Comparison of ENCODE assay signal across 8 cellular contexts in the genomic region with DNA sequence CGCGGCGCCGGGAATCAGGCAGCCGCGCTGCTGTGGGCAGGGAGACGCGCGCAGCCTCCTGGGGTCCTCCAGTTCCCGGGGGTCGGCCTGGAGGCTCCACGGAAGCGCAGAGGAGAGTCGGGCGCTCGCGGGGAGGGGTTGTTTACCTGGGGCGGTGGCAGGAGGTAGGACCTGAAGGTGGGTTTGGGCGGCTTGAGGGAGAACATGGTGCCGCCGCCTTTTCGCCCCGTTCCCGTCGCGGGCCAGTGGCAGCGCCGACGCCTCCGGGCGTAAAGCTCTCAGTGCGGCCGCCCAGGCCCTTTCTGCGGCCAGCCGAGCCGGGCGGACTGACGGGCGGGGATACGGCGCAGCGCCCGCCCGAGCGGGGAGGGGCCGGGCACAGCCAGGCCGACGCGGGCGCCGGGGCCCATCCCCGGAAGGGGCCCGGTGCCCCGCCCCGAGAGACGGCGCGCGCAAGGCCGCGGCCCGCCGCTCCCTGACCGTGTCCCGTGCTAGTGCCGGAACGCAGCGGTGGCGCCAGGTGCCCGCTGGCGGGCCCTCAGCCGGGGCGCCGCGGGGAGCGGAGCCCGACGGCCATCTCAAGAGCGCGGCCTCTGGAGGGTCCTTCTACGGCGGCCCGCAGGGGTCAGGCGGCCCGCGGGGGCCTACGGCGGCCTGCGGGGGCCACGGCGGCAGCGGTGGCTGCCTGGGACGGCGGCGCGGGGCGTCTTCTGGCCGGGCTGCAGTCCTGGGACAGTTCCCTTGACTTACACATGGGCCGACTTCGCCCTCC. TPM values are rescaled to one million over a fixed set of nuclear protein-coding genes. Genes with fewer than 3 reads are reported as not detected.
A peak's percentile ranks its signal among the peaks of the same experiment; 100 is the strongest.
DNase-seq lines count a peak whose midpoint lies in the region; ATAC-seq and TF ChIP-seq lines count a peak whose summit lies in the region.

Gene MTMR10 (minus strand): TSS at position 328 of the 772 bp plus-strand sequence. CDS start 122 bp downstream, at position 206.

- peak within 1 kb of the TSS; percentile 92 to 97 for H3K27ac Mint-ChIP-seq in stimulated activated naive CD8-positive, alpha-beta T cell treated with anti-CD3 and anti-CD28 coated beads, Interleukin-15, amount 100 ng/mL, for 72 hours

- H3K27me3 Mint-ChIP-seq in stimulated activated naive CD8-positive, alpha-beta T cell treated with anti-CD3 and anti-CD28 coated beads, Interleukin-15, amount 100 ng/mL, for 72 hours, result no peaks in the 10 kb centered on the region

- no peak within 1 kb of the TSS for H3K27ac ChIP-seq in neural cell (ENCODE audit: low read length)

- DNase-seq in CMK (ENCODE audit: low read depth), result peak; percentile 42
- DNase-seq in RPMI8226, result peak; percentile 82
- DNase-seq in activated T-helper 9 cell treated with anti-CD3 and anti-CD28 coated beads, Interleukin-2, amount 50 U/mL, for 16 hours (ENCODE audit: low read depth), result peak; percentile 63
- DNase-seq in fibroblast of the aortic adventitia (ENCODE audit: low read depth), result peak; percentile 70
- DNase-seq in stimulated activated naive CD8-positive, alpha-beta T cell treated with anti-CD3 and anti-CD28 coated beads, Interleukin-15, amount 100 ng/mL, for 72 hours, result peak; percentile 77 to 86

- H3K4me2 ChIP-seq in neural cell (ENCODE audit: low read length), result peak within 1 kb of the TSS; percentile 51

- peaks cover 14% of the 10 kb centered on the region for H3K79me2 ChIP-seq in neural cell (replicated peaks; ENCODE audit: insufficient read depth, low read length)

- H3K9me3 Mint-ChIP-seq in stimulated activated naive CD8-positive, alpha-beta T cell treated with anti-CD3 and anti-CD28 coated beads, Interleukin-15, amount 100 ng/mL, for 72 hours, result no peaks in the 10 kb centered on the region

- no peaks in the 10 kb centered on the region for H3K9me2 ChIP-seq in neural cell (ENCODE audit: insufficient read depth, low read length)

- TF ChIP-seq CTCF in fibroblast of the aortic adventitia (IDR thresholded peaks at IDR 0.05; ENCODE audit: insufficient read depth, low read length) (no peak), neural cell (IDR thresholded peaks at IDR 0.05; ENCODE audit: poor library complexity, severe bottlenecking) (no peak)

- TF ChIP-seq RAD21 in neural cell (conservative IDR thresholded peaks at IDR 0.05), result no peak

- peak within 1 kb of the TSS; percentile 4 for H2AFZ ChIP-seq in neural cell (ENCODE audit: low read depth, low read length)

- peaks cover 9% of the 10 kb centered on the region for H3K27me3 ChIP-seq in neural cell (ENCODE audit: insufficient read depth, low read depth, low read length)

- no peaks in the 10 kb centered on the region for H3K9me3 ChIP-seq in neural cell (ENCODE audit: low read length)

- H3K4me3 Mint-ChIP-seq in stimulated activated naive CD8-positive, alpha-beta T cell treated with anti-CD3 and anti-CD28 coated beads, Interleukin-15, amount 100 ng/mL, for 72 hours, result peak within 1 kb of the TSS; percentile 97 to 99

- H3K36me3 ChIP-seq in neural cell (ENCODE audit: insufficient read depth, low read length), result no peaks in the 10 kb centered on the region

- no peak for TF ChIP-seq EP300 in neural cell (conservative IDR thresholded peaks at IDR 0.05; ENCODE audit: poor library complexity, severe bottlenecking)

- no peaks in the 10 kb centered on the region for H4K20me1 ChIP-seq in neural cell (ENCODE audit: insufficient read depth)

- H3K4me1 Mint-ChIP-seq in stimulated activated naive CD8-positive, alpha-beta T cell treated with anti-CD3 and anti-CD28 coated beads, Interleukin-15, amount 100 ng/mL, for 72 hours, result peaks cover 29% of the 10 kb centered on the region

- H3K4me3 ChIP-seq in fibroblast of the aortic adventitia (ENCODE audit: low read depth, low read length), result peak within 1 kb of the TSS; percentile 89
- H3K4me3 ChIP-seq in neural cell (ENCODE audit: low read length), result peak within 1 kb of the TSS; percentile 84

- no peaks in the 10 kb centered on the region for H3F3A ChIP-seq in neural cell (ENCODE audit: insufficient read depth, low read length, poor library complexity, severe bottlenecking)

- H3K9ac ChIP-seq in neural cell (ENCODE audit: low read length), result peak within 1 kb of the TSS; percentile 56

- peak; percentile 88 for ATAC-seq in GM19438 (IDR thresholded peaks at IDR 0.05; ENCODE audit: low read depth, unreplicated experiment)
- peak; percentile 87 for ATAC-seq in HG03565 (IDR thresholded peaks at IDR 0.05; ENCODE audit: unreplicated experiment)
- peak; percentile 96 for ATAC-seq in stimulated activated naive CD8-positive, alpha-beta T cell treated with anti-CD3 and anti-CD28 coated beads, Interleukin-15, amount 100 ng/mL, for 72 hours

TF ChIP-seq in neural cell, 6 proteins besides CTCF, POLR2A, EP300 and RAD21:
- TF ChIP-seq TAF1 (IDR thresholded peaks at IDR 0.05; ENCODE audit: low read depth), result no peak
- TF ChIP-seq MXI1 (conservative IDR thresholded peaks at IDR 0.05; ENCODE audit: poor library complexity, severe bottlenecking), result peak; percentile 19
- no peak for TF ChIP-seq EZH2 (IDR thresholded peaks at IDR 0.05; ENCODE audit: borderline replicate concordance, insufficient read depth, low read length, poor library complexity, severe bottlenecking)
- peak; percentile 42 for TF ChIP-seq SMC3 (conservative IDR thresholded peaks at IDR 0.05; ENCODE audit: poor library complexity)
- TF ChIP-seq POLR2AphosphoS5 (IDR thresholded peaks at IDR 0.05), result no peak
- TF ChIP-seq REST (IDR thresholded peaks at IDR 0.05; ENCODE audit: borderline replicate concordance), result no peak

RNA-seq across cellular contexts. Expression of gene MTMR10, which starts in this region (rescaled TPM):
- total RNA-seq in fibroblast of the aortic adventitia (ENCODE audit: low replicate concordance), result 16.2 and 21.3 TPM in 2 replicates
- polyA plus RNA-seq in neural cell, result 1.8 and 2.3 TPM in 2 replicates
- polyA minus RNA-seq in neural cell, result 3.4 and 5.4 TPM in 2 replicates
